In genomic region chr5:179619776-179620175, GRCh38 we compare ENCODE assay signal across 8 cellular contexts. TPM values are rescaled to one million over a fixed set of nuclear protein-coding genes. Genes with fewer than 3 reads are reported as not detected.
DNase-seq lines count a peak whose midpoint lies in the region; ATAC-seq and TF ChIP-seq lines count a peak whose summit lies in the region.

No MANE protein-coding gene starts in this region.

- no peak for TF ChIP-seq RAD21 in neural cell (conservative IDR thresholded peaks at IDR 0.05)

- no peak overlapping the region for H3K9ac ChIP-seq in OCI-LY3 (ENCODE audit: low read length)
- H3K9ac ChIP-seq in neural cell (ENCODE audit: low read length): no peak overlapping the region

- H3K9me3 ChIP-seq in CD8-positive, alpha-beta memory T cell (ENCODE audit: low read length): no peaks in the 10 kb centered on the region
- H3K9me3 ChIP-seq in OCI-LY3 (ENCODE audit: insufficient read depth, low read length): no peaks in the 10 kb centered on the region
- H3K9me3 ChIP-seq in neural cell (ENCODE audit: low read length): no peaks in the 10 kb centered on the region

- DNase-seq in CD8-positive, alpha-beta memory T cell: no peak
- no peak for DNase-seq in effector memory CD8-positive, alpha-beta T cell
- DNase-seq in HuH-7 (ENCODE audit: low spot score) (no peak), HUDEP-2 (lab: John Stamatoyannopoulos, UW; ENCODE audit: unreplicated experiment in 76 of 76) (no peak)

- H3K27ac Mint-ChIP-seq in CD8-positive, alpha-beta memory T cell: peak overlapping the region in 7 of 8 donors; percentile 17 to 100 (median 97)
- peak overlapping the region; percentile 99 to 100 for H3K27ac Mint-ChIP-seq in effector memory CD8-positive, alpha-beta T cell

- peak overlapping the region; percentile 0 for H3K27ac ChIP-seq in CD8-positive, alpha-beta memory T cell (ENCODE audit: low read depth, low read length)
- no peak overlapping the region for H3K27ac ChIP-seq in OCI-LY3 (ENCODE audit: low read length)
- H3K27ac ChIP-seq in neural cell (ENCODE audit: low read length): no peak overlapping the region

- peaks cover 66% of the 10 kb centered on the region for H3K36me3 ChIP-seq in CD8-positive, alpha-beta memory T cell (ENCODE audit: insufficient read depth, low read length)
- H3K36me3 ChIP-seq in OCI-LY3 (replicated peaks; ENCODE audit: low read depth, low read length) (peaks cover 83% of the 10 kb centered on the region), neural cell (ENCODE audit: insufficient read depth, low read length) (peaks cover 42% of the 10 kb centered on the region)

- TF ChIP-seq CTCF in OCI-LY3 (IDR thresholded peaks at IDR 0.05; ENCODE audit: low read depth, low read length) (no peak), neural cell (IDR thresholded peaks at IDR 0.05; ENCODE audit: poor library complexity, severe bottlenecking) (no peak)

- peaks cover 0 to 4% (median 0%) of the 10 kb centered on the region in 5 donors for H3K9me3 Mint-ChIP-seq in CD8-positive, alpha-beta memory T cell
- H3K9me3 Mint-ChIP-seq in effector memory CD8-positive, alpha-beta T cell: no peaks in the 10 kb centered on the region

- peaks cover 76 to 84% (median 78%) of the 10 kb centered on the region in 3 donors for H3K4me1 Mint-ChIP-seq in CD8-positive, alpha-beta memory T cell
- peaks cover 62 to 75% of the 10 kb centered on the region in 2 donors for H3K4me1 Mint-ChIP-seq in effector memory CD8-positive, alpha-beta T cell (ENCODE audit: low read depth in 2 of 2)

- H3K4me1 ChIP-seq in CD8-positive, alpha-beta memory T cell (ENCODE audit: insufficient read depth, low read length): peaks cover 71% of the 10 kb centered on the region
- peaks cover 29% of the 10 kb centered on the region for H3K4me1 ChIP-seq in OCI-LY3 (ENCODE audit: low read length)

- H3K36me3 Mint-ChIP-seq in CD8-positive, alpha-beta memory T cell: peaks cover 47 to 88% (median 57%) of the 10 kb centered on the region in 3 donors
- peaks cover 100% of the 10 kb centered on the region for H3K36me3 Mint-ChIP-seq in effector memory CD8-positive, alpha-beta T cell (ENCODE audit: insufficient read depth)

- no peaks in the 10 kb centered on the region for H3F3A ChIP-seq in neural cell (ENCODE audit: insufficient read depth, low read length, poor library complexity, severe bottlenecking)

- H3K27me3 ChIP-seq in CD8-positive, alpha-beta memory T cell (ENCODE audit: insufficient read depth, low read length, poor library complexity, severe bottlenecking): no peaks in the 10 kb centered on the region
- H3K27me3 ChIP-seq in OCI-LY3 (ENCODE audit: low read depth, low read length) (no peaks in the 10 kb centered on the region), neural cell (ENCODE audit: insufficient read depth, low read depth, low read length) (no peaks in the 10 kb centered on the region)

- H2AFZ ChIP-seq in OCI-LY3 (ENCODE audit: low read depth, low read length) (no peak overlapping the region), neural cell (ENCODE audit: low read depth, low read length) (no peak overlapping the region)

- peak overlapping the region; percentile 58 for H3K4me3 ChIP-seq in CD8-positive, alpha-beta memory T cell (ENCODE audit: low read length)
- no peak overlapping the region for H3K4me3 ChIP-seq in OCI-LY3 (ENCODE audit: low read length)
- H3K4me3 ChIP-seq in neural cell (ENCODE audit: low read length): peak overlapping the region; percentile 99

- no peak for ATAC-seq in effector memory CD8-positive, alpha-beta T cell (replicated peaks)
- ATAC-seq in HG03342 (IDR thresholded peaks at IDR 0.05; ENCODE audit: unreplicated experiment): no peak
- no peak for ATAC-seq in HG02763 (IDR thresholded peaks at IDR 0.05; ENCODE audit: unreplicated experiment)

- H3K4me3 Mint-ChIP-seq in CD8-positive, alpha-beta memory T cell: peak overlapping the region; percentile 90 to 99 (median 97)
- peak overlapping the region; percentile 97 to 99 for H3K4me3 Mint-ChIP-seq in effector memory CD8-positive, alpha-beta T cell

- no peak for TF ChIP-seq EP300 in neural cell (conservative IDR thresholded peaks at IDR 0.05; ENCODE audit: poor library complexity, severe bottlenecking)

- H3K27me3 Mint-ChIP-seq in CD8-positive, alpha-beta memory T cell: peaks cover 0 to 14% of the 10 kb centered on the region in 2 donors
- no peaks in the 10 kb centered on the region for H3K27me3 Mint-ChIP-seq in effector memory CD8-positive, alpha-beta T cell

- no peaks in the 10 kb centered on the region for H3K9me2 ChIP-seq in neural cell (ENCODE audit: insufficient read depth, low read length)

- H3K4me2 ChIP-seq in OCI-LY3 (ENCODE audit: low read length): peak overlapping the region; percentile 9; the same call in 1 of the 2 replicates
- peak overlapping the region; percentile 84 for H3K4me2 ChIP-seq in neural cell (ENCODE audit: low read length)

- POLR2A ChIA-PET in CD8-positive, alpha-beta memory T cell (lab: Charles Lee): interaction anchor here (2.2 to 5.3 kb wide), 2 partner anchors 7 to 12 kb away, joined by 7 to 51 read pairs; no protein-coding TSS in a partner anchor

- peaks cover 78% of the 10 kb centered on the region for H4K20me1 ChIP-seq in OCI-LY3 (ENCODE audit: insufficient read depth, low read length)
- peaks cover 69% of the 10 kb centered on the region for H4K20me1 ChIP-seq in neural cell (ENCODE audit: insufficient read depth)

- CTCF ChIA-PET in CD8-positive, alpha-beta memory T cell (lab: Charles Lee): interaction anchor here (1.2 to 4.3 kb wide), 3 partner anchors 11 to 58 kb away, joined by 3 to 26 read pairs (median 3); no protein-coding TSS in a partner anchor

- H3K79me2 ChIP-seq in OCI-LY3 (ENCODE audit: low read length) (peaks cover 88% of the 10 kb centered on the region), neural cell (replicated peaks; ENCODE audit: insufficient read depth, low read length) (peaks cover 68% of the 10 kb centered on the region)

TF ChIP-seq in neural cell, 6 proteins besides CTCF, POLR2A, EP300 and RAD21:
- TF ChIP-seq SMC3 (conservative IDR thresholded peaks at IDR 0.05; ENCODE audit: poor library complexity): no peak
- no peak for TF ChIP-seq MXI1 (conservative IDR thresholded peaks at IDR 0.05; ENCODE audit: poor library complexity, severe bottlenecking)
- no peak for TF ChIP-seq TAF1 (IDR thresholded peaks at IDR 0.05; ENCODE audit: low read depth)
- no peak for TF ChIP-seq POLR2AphosphoS5 (IDR thresholded peaks at IDR 0.05)
- no peak for TF ChIP-seq EZH2 (IDR thresholded peaks at IDR 0.05; ENCODE audit: borderline replicate concordance, insufficient read depth, low read length, poor library complexity, severe bottlenecking)
- TF ChIP-seq, protein P1, sequence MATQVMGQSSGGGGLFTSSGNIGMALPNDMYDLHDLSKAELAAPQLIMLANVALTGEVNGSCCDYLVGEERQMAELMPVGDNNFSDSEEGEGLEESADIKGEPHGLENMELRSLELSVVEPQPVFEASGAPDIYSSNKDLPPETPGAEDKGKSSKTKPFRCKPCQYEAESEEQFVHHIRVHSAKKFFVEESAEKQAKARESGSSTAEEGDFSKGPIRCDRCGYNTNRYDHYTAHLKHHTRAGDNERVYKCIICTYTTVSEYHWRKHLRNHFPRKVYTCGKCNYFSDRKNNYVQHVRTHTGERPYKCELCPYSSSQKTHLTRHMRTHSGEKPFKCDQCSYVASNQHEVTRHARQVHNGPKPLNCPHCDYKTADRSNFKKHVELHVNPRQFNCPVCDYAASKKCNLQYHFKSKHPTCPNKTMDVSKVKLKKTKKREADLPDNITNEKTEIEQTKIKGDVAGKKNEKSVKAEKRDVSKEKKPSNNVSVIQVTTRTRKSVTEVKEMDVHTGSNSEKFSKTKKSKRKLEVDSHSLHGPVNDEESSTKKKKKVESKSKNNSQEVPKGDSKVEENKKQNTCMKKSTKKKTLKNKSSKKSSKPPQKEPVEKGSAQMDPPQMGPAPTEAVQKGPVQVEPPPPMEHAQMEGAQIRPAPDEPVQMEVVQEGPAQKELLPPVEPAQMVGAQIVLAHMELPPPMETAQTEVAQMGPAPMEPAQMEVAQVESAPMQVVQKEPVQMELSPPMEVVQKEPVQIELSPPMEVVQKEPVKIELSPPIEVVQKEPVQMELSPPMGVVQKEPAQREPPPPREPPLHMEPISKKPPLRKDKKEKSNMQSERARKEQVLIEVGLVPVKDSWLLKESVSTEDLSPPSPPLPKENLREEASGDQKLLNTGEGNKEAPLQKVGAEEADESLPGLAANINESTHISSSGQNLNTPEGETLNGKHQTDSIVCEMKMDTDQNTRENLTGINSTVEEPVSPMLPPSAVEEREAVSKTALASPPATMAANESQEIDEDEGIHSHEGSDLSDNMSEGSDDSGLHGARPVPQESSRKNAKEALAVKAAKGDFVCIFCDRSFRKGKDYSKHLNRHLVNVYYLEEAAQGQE (IDR thresholded peaks at IDR 0.05; ENCODE audit: borderline replicate concordance): no peak

RNA-seq across cellular contexts. Expression of gene HNRNPH1, which starts 3.7 kb away (rescaled TPM):
- 100 to 1,000 TPM; 929 to 961 TPM for total RNA-seq in CD8-positive, alpha-beta memory T cell
- polyA plus RNA-seq in CD8-positive, alpha-beta memory T cell: 103 TPM
- 982 and 1,058 TPM in 2 replicates for polyA plus RNA-seq in neural cell
- polyA minus RNA-seq in neural cell: 885 and 1,102 TPM in 2 replicates
